Comparison of ENCODE assay signal across 1 cellular context in the genomic region with DNA sequence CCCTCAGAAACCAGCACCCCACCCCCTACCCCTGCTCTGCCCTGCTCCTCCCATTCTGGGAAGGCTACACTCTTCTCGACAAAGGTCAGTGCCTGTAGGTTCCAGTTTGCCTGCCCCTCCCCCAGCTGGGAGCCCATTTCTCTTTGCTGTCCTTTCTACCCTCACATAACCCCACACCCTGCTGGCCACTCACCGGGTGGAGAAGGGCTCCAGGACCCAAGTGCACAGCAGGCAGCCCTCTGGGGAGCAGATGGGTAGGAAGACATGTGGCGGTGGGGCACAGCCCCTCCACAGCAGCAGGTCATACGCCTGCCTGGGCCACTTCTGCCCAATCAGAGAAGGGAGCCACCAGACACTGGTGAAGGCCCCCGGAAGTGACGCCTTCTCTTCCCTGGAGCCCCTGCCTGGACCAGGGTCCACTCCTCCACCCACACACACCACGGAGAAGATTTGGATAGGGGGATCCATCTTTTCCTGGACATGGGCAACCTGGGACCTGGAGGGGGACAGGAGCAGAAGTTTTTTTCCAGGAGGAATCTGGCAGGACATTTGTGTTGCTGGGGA.
TF ChIP-seq lines count a peak whose summit lies in the region.

A gene (minus strand): TSS at position 326 of the 564 bp plus-strand sequence. CDS start 1,948 bp downstream, outside the sequence.

TF ChIP-seq in HepG2, 621 proteins besides CTCF, POLR2A, EP300 and RAD21 (continued from another document and continues in another):
- TF ChIP-seq NR1H2 (CRISPR knock-in tag; IDR thresholded peaks at IDR 0.05; ENCODE audit: borderline replicate concordance, low read depth) = no peak
- TF ChIP-seq, protein P1, sequence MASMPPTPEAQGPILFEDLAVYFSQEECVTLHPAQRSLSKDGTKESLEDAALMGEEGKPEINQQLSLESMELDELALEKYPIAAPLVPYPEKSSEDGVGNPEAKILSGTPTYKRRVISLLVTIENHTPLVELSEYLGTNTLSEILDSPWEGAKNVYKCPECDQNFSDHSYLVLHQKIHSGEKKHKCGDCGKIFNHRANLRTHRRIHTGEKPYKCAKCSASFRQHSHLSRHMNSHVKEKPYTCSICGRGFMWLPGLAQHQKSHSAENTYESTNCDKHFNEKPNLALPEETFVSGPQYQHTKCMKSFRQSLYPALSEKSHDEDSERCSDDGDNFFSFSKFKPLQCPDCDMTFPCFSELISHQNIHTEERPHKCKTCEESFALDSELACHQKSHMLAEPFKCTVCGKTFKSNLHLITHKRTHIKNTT (CRISPR knock-in tag; IDR thresholded peaks at IDR 0.05) = no peak
- TF ChIP-seq, protein P2, sequence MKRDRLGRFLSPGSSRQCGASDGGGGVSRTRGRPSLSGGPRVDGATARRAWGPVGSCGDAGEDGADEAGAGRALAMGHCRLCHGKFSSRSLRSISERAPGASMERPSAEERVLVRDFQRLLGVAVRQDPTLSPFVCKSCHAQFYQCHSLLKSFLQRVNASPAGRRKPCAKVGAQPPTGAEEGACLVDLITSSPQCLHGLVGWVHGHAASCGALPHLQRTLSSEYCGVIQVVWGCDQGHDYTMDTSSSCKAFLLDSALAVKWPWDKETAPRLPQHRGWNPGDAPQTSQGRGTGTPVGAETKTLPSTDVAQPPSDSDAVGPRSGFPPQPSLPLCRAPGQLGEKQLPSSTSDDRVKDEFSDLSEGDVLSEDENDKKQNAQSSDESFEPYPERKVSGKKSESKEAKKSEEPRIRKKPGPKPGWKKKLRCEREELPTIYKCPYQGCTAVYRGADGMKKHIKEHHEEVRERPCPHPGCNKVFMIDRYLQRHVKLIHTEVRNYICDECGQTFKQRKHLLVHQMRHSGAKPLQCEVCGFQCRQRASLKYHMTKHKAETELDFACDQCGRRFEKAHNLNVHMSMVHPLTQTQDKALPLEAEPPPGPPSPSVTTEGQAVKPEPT (CRISPR knock-in tag; IDR thresholded peaks at IDR 0.05; ENCODE audit: low read depth) = no peak
- TF ChIP-seq KLF11 (CRISPR knock-in tag; IDR thresholded peaks at IDR 0.05) = no peak
- 0 out of 2 replicates have a peak, but pooled peaks have one; percentile 15 for TF ChIP-seq NCOA1 (CRISPR knock-in tag; IDR thresholded peaks at IDR 0.05)
- no peak for TF ChIP-seq ZBTB8A (CRISPR knock-in tag; IDR thresholded peaks at IDR 0.05; ENCODE audit: borderline replicate concordance, low read depth)
- TF ChIP-seq CC2D1A (CRISPR knock-in tag; IDR thresholded peaks at IDR 0.05) = no peak
- TF ChIP-seq, protein P3, sequence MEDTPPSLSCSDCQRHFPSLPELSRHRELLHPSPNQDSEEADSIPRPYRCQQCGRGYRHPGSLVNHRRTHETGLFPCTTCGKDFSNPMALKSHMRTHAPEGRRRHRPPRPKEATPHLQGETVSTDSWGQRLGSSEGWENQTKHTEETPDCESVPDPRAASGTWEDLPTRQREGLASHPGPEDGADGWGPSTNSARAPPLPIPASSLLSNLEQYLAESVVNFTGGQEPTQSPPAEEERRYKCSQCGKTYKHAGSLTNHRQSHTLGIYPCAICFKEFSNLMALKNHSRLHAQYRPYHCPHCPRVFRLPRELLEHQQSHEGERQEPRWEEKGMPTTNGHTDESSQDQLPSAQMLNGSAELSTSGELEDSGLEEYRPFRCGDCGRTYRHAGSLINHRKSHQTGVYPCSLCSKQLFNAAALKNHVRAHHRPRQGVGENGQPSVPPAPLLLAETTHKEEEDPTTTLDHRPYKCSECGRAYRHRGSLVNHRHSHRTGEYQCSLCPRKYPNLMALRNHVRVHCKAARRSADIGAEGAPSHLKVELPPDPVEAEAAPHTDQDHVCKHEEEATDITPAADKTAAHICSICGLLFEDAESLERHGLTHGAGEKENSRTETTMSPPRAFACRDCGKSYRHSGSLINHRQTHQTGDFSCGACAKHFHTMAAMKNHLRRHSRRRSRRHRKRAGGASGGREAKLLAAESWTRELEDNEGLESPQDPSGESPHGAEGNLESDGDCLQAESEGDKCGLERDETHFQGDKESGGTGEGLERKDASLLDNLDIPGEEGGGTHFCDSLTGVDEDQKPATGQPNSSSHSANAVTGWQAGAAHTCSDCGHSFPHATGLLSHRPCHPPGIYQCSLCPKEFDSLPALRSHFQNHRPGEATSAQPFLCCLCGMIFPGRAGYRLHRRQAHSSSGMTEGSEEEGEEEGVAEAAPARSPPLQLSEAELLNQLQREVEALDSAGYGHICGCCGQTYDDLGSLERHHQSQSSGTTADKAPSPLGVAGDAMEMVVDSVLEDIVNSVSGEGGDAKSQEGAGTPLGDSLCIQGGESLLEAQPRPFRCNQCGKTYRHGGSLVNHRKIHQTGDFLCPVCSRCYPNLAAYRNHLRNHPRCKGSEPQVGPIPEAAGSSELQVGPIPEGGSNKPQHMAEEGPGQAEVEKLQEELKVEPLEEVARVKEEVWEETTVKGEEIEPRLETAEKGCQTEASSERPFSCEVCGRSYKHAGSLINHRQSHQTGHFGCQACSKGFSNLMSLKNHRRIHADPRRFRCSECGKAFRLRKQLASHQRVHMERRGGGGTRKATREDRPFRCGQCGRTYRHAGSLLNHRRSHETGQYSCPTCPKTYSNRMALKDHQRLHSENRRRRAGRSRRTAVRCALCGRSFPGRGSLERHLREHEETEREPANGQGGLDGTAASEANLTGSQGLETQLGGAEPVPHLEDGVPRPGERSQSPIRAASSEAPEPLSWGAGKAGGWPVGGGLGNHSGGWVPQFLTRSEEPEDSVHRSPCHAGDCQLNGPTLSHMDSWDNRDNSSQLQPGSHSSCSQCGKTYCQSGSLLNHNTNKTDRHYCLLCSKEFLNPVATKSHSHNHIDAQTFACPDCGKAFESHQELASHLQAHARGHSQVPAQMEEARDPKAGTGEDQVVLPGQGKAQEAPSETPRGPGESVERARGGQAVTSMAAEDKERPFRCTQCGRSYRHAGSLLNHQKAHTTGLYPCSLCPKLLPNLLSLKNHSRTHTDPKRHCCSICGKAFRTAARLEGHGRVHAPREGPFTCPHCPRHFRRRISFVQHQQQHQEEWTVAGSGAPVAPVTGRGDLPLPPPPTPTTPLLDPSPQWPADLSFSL (CRISPR knock-in tag; IDR thresholded peaks at IDR 0.05) = no peak
- TF ChIP-seq BRCA1 (CRISPR knock-in tag; IDR thresholded peaks at IDR 0.05) = no peak
- 0 out of 2 replicates have a peak, but pooled peaks have one; percentile 31 for TF ChIP-seq ZBTB7B (CRISPR knock-in tag; IDR thresholded peaks at IDR 0.05)
- TF ChIP-seq REL (CRISPR knock-in tag; conservative IDR thresholded peaks at IDR 0.05) = no peak; the same call in 1 of the 2 replicates
- no peak; the same call in 1 of the 2 replicates for TF ChIP-seq GTF3A (CRISPR knock-in tag; conservative IDR thresholded peaks at IDR 0.05)
- TF ChIP-seq MXD4 (CRISPR knock-in tag; IDR thresholded peaks at IDR 0.05) = peak; percentile 68; the same call in 1 of the 2 replicates
- TF ChIP-seq, protein P4, sequence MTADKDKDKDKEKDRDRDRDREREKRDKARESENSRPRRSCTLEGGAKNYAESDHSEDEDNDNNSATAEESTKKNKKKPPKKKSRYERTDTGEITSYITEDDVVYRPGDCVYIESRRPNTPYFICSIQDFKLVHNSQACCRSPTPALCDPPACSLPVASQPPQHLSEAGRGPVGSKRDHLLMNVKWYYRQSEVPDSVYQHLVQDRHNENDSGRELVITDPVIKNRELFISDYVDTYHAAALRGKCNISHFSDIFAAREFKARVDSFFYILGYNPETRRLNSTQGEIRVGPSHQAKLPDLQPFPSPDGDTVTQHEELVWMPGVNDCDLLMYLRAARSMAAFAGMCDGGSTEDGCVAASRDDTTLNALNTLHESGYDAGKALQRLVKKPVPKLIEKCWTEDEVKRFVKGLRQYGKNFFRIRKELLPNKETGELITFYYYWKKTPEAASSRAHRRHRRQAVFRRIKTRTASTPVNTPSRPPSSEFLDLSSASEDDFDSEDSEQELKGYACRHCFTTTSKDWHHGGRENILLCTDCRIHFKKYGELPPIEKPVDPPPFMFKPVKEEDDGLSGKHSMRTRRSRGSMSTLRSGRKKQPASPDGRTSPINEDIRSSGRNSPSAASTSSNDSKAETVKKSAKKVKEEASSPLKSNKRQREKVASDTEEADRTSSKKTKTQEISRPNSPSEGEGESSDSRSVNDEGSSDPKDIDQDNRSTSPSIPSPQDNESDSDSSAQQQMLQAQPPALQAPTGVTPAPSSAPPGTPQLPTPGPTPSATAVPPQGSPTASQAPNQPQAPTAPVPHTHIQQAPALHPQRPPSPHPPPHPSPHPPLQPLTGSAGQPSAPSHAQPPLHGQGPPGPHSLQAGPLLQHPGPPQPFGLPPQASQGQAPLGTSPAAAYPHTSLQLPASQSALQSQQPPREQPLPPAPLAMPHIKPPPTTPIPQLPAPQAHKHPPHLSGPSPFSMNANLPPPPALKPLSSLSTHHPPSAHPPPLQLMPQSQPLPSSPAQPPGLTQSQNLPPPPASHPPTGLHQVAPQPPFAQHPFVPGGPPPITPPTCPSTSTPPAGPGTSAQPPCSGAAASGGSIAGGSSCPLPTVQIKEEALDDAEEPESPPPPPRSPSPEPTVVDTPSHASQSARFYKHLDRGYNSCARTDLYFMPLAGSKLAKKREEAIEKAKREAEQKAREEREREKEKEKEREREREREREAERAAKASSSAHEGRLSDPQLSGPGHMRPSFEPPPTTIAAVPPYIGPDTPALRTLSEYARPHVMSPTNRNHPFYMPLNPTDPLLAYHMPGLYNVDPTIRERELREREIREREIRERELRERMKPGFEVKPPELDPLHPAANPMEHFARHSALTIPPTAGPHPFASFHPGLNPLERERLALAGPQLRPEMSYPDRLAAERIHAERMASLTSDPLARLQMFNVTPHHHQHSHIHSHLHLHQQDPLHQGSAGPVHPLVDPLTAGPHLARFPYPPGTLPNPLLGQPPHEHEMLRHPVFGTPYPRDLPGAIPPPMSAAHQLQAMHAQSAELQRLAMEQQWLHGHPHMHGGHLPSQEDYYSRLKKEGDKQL (CRISPR knock-in tag; IDR thresholded peaks at IDR 0.05; ENCODE audit: low read depth) = no peak
- TF ChIP-seq, protein P5, sequence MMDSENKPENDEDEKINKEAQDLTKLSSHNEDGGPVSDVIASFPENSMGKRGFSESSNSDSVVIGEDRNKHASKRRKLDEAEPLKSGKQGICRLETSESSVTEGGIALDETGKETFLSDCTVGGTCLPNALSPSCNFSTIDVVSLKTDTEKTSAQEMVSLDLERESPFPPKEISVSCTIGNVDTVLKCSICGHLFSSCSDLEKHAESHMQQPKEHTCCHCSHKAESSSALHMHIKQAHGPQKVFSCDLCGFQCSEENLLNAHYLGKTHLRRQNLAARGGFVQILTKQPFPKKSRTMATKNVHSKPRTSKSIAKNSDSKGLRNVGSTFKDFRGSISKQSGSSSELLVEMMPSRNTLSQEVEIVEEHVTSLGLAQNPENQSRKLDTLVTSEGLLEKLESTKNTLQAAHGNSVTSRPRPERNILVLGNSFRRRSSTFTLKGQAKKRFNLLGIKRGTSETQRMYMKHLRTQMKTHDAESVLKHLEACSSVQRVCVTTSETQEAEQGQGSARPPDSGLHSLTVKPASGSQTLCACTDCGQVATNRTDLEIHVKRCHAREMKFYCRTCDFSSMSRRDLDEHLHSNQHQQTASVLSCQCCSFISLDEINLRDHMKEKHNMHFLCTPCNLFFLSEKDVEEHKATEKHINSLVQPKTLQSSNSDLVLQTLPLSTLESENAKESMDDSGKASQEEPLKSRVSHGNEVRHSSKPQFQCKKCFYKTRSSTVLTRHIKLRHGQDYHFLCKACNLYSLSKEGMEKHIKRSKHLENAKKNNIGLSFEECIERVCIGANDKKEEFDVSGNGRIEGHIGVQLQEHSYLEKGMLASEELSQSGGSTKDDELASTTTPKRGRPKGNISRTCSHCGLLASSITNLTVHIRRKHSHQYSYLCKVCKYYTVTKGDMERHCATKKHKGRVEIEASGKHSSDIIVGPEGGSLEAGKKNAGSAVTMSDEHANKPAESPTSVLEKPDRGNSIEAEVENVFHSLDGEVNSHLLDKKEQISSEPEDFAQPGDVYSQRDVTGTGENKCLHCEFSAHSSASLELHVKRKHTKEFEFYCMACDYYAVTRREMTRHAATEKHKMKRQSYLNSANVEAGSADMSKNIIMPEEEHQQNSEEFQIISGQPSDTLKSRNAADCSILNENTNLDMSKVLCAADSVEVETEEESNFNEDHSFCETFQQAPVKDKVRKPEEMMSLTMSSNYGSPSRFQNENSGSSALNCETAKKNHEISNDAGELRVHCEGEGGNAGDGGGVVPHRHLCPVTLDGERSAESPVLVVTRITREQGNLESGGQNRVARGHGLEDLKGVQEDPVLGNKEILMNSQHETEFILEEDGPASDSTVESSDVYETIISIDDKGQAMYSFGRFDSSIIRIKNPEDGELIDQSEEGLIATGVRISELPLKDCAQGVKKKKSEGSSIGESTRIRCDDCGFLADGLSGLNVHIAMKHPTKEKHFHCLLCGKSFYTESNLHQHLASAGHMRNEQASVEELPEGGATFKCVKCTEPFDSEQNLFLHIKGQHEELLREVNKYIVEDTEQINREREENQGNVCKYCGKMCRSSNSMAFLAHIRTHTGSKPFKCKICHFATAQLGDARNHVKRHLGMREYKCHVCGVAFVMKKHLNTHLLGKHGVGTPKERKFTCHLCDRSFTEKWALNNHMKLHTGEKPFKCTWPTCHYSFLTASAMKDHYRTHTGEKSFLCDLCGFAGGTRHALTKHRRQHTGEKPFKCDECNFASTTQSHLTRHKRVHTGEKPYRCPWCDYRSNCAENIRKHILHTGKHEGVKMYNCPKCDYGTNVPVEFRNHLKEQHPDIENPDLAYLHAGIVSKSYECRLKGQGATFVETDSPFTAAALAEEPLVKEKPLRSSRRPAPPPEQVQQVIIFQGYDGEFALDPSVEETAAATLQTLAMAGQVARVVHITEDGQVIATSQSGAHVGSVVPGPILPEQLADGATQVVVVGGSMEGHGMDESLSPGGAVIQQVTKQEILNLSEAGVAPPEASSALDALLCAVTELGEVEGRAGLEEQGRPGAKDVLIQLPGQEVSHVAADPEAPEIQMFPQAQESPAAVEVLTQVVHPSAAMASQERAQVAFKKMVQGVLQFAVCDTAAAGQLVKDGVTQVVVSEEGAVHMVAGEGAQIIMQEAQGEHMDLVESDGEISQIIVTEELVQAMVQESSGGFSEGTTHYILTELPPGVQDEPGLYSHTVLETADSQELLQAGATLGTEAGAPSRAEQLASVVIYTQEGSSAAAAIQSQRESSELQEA (CRISPR knock-in tag; IDR thresholded peaks at IDR 0.05; ENCODE audit: not compliant biosample characterization) = no peak
- TF ChIP-seq ZNF569 (CRISPR knock-in tag; IDR thresholded peaks at IDR 0.05; ENCODE audit: borderline replicate concordance) = 0 out of 2 replicates have a peak, but pooled peaks have one; percentile 60
- TF ChIP-seq ZNF546 (CRISPR knock-in tag; conservative IDR thresholded peaks at IDR 0.05) = no peak
- TF ChIP-seq TBL1XR1 (IDR thresholded peaks at IDR 0.05; ENCODE audit: borderline replicate concordance, low read length, partially characterized antibody) = no peak
- TF ChIP-seq ZNF619 (CRISPR knock-in tag; IDR thresholded peaks at IDR 0.05) = peak; percentile 85
- no peak for TF ChIP-seq ZNF468 (CRISPR knock-in tag; IDR thresholded peaks at IDR 0.05)
- peak; percentile 56; the same call in 1 of the 2 replicates for TF ChIP-seq NR2F2 (IDR thresholded peaks at IDR 0.05; ENCODE audit: borderline replicate concordance, low read depth)
- TF ChIP-seq MAFF (IDR thresholded peaks at IDR 0.05; ENCODE audit: low read depth, low read length) = no peak
- TF ChIP-seq MBD4 (IDR thresholded peaks at IDR 0.05; ENCODE audit: borderline replicate concordance, low read length) = no peak
- 0 out of 2 replicates have a peak, but pooled peaks have one; percentile 67 for TF ChIP-seq ISL2 (CRISPR knock-in tag; IDR thresholded peaks at IDR 0.05)
- no peak; the same call in 1 of the 2 replicates for TF ChIP-seq ZNF44 (CRISPR knock-in tag; IDR thresholded peaks at IDR 0.05)
- TF ChIP-seq ZNF253 (CRISPR knock-in tag; IDR thresholded peaks at IDR 0.05; ENCODE audit: borderline replicate concordance) = no peak
